ENCODE assay signal across 8 cellular contexts in genomic region chr19:7652061-7652641, GRCh38. TPM values are rescaled to one million over a fixed set of nuclear protein-coding genes. Genes with fewer than 3 reads are reported as not detected.
DNase-seq lines count a peak whose midpoint lies in the region; ATAC-seq, FAIRE-seq and TF ChIP-seq lines count a peak whose summit lies in the region.

No MANE protein-coding gene starts in this region.

- H3K36me3 ChIP-seq in OCI-LY3 (replicated peaks; ENCODE audit: low read depth, low read length) (peaks cover 2% of the 10 kb centered on the region), endothelial cell of umbilical vein (ENCODE audit: control insufficient read depth in 2 of 2, extremely low read depth in 1 of 2, insufficient read depth in 2 of 2, low read length in 2 of 2) (no peaks in the 10 kb centered on the region), mucosa of descending colon (ENCODE audit: low read depth) (no peaks in the 10 kb centered on the region)

- H3K9ac ChIP-seq in OCI-LY3 (ENCODE audit: low read length) (peak overlapping the region; percentile 33), endothelial cell of umbilical vein (replicated peaks; ENCODE audit: extremely low read depth, insufficient read depth, low read length) (no peak overlapping the region)

- intact Hi-C loops in endothelial cell of umbilical vein (cut with micrococcal nuclease) (loop anchor here (1.0 kb wide), 2 partner anchors 28 to 147 kb away; partner anchors contain the start of gene TRAPPC5), mucosa of descending colon (cut with DNase I, micrococcal nuclease) (no loop called here)

- H3K27me3 ChIP-seq in OCI-LY3 (ENCODE audit: low read depth, low read length) (0 out of 2 replicates have a peak, but pooled peaks cover 3% of the 10 kb centered on the region), endothelial cell of umbilical vein (ENCODE audit: control insufficient read depth in 2 of 2, insufficient read depth in 2 of 2, low read length in 2 of 2) (peaks cover 0 to 2% of the 10 kb centered on the region in 2 experiments)

- no peaks in the 10 kb centered on the region for H3K79me2 ChIP-seq in OCI-LY3 (ENCODE audit: low read length)
- H3K79me2 ChIP-seq in endothelial cell of umbilical vein (ENCODE audit: control insufficient read depth, insufficient read depth, low read length), result no peaks in the 10 kb centered on the region

- BruUV-seq in endothelial cell of umbilical vein (replicated peaks; lab: Mats Ljungman, UMichigan), result no TSS peak

- H3K4me1 ChIP-seq in OCI-LY3 (ENCODE audit: low read length) (peaks cover 2% of the 10 kb centered on the region; the same call in 1 of the 2 replicates), endothelial cell of umbilical vein (ENCODE audit: control insufficient read depth, extremely low read depth, insufficient read depth, low read length) (peaks cover 14% of the 10 kb centered on the region), mucosa of descending colon (ENCODE audit: low read depth) (peaks cover 4% of the 10 kb centered on the region)

- peak; percentile 98 for TF ChIP-seq CTCF in OCI-LY3 (IDR thresholded peaks at IDR 0.05; ENCODE audit: low read depth, low read length)
- peak; percentile 90 to 99 for TF ChIP-seq CTCF in endothelial cell of umbilical vein (IDR thresholded peaks at IDR 0.05; ENCODE audit: extremely low read depth in 1 of 2, insufficient read depth in 1 of 2, low read depth in 1 of 2, low read length in 2 of 2)
- TF ChIP-seq CTCF in mucosa of descending colon (IDR thresholded peaks at IDR 0.05), result peak; percentile 99

- DNase-seq in Caki2 (ENCODE audit: low read depth) (peak; percentile 68), HuH-7 (ENCODE audit: low spot score) (peak; percentile 91), activated T-cell treated with anti-CD3 and anti-CD28 coated beads for 1 hour (ENCODE audit: low read depth) (peak; percentile 90), endothelial cell of umbilical vein (ENCODE audit: low read depth, low spot score) (peak; percentile 79), mucosa of descending colon (peak; percentile 87 to 92 (median 87))
- DNase-seq in stimulated activated CD8-positive, alpha-beta memory T cell treated with anti-CD3 and anti-CD28 coated beads, Interleukin-4, amount 100 ng/mL, for 1 hour (ENCODE audit: low read depth in 2 of 2, low spot score in 1 of 2), result peak; percentile 75 to 76

- H3K4me2 ChIP-seq in OCI-LY3 (ENCODE audit: low read length) (peak overlapping the region; percentile 71), endothelial cell of umbilical vein (ENCODE audit: insufficient read depth, low read length) (peak overlapping the region; percentile 90)

- no peaks in the 10 kb centered on the region for H4K20me1 ChIP-seq in OCI-LY3 (ENCODE audit: insufficient read depth, low read length)
- H4K20me1 ChIP-seq in endothelial cell of umbilical vein (replicated peaks; ENCODE audit: control insufficient read depth, extremely low read depth, insufficient read depth, low read length), result no peaks in the 10 kb centered on the region

- dilution Hi-C loops in endothelial cell of umbilical vein (cut with MboI; ENCODE audit: extremely low pct_ligation_motif_present, low sequenced_read_pairs), result no loop called here

- TF ChIP-seq POLR2A in endothelial cell of umbilical vein (IDR thresholded peaks at IDR 0.05; ENCODE audit: low read depth, low read length), result no peak

- H3K4me3 ChIP-seq in OCI-LY3 (ENCODE audit: low read length) (peak overlapping the region; percentile 70), endothelial cell of umbilical vein (replicated peaks in 1 of 3; ENCODE audit: insufficient read depth in 1 of 3, low read depth in 1 of 3, low read length in 3 of 3) (peak overlapping the region in 1 of 3 experiments; percentile 62), mucosa of descending colon (no peak overlapping the region)

- H3K9me1 ChIP-seq in endothelial cell of umbilical vein (replicated peaks; ENCODE audit: control insufficient read depth, extremely low read depth, insufficient read depth, low read length), result no peaks in the 10 kb centered on the region

- POLR2A ChIA-PET in endothelial cell of umbilical vein (lab: Charles Lee), result no interaction called here

- H3K9me3 ChIP-seq in OCI-LY3 (ENCODE audit: insufficient read depth, low read length), result no peaks in the 10 kb centered on the region
- no peaks in the 10 kb centered on the region for H3K9me3 ChIP-seq in endothelial cell of umbilical vein (replicated peaks; ENCODE audit: control insufficient read depth, insufficient read depth, low read length)
- no peaks in the 10 kb centered on the region for H3K9me3 ChIP-seq in mucosa of descending colon

- peak; percentile 85 for FAIRE-seq in endothelial cell of umbilical vein (lab: Jason Lieb, UNC)

- H2AFZ ChIP-seq in OCI-LY3 (ENCODE audit: low read depth, low read length) (peak overlapping the region; percentile 81), endothelial cell of umbilical vein (ENCODE audit: low read depth, low read length) (peak overlapping the region; percentile 99)

- H3K27ac ChIP-seq in OCI-LY3 (ENCODE audit: low read length) (no peak overlapping the region), endothelial cell of umbilical vein (ENCODE audit: insufficient read depth, low read depth, low read length) (no peak overlapping the region)

- peak; percentile 93 for ATAC-seq in mucosa of descending colon
- ATAC-seq in HG03280 (IDR thresholded peaks at IDR 0.05; ENCODE audit: unreplicated experiment), result no peak

- CTCF ChIA-PET in endothelial cell of umbilical vein (lab: Charles Lee), result interaction anchor here (0.7 to 5.1 kb wide), 10 partner anchors 9 to 298 kb away, joined by 3 to 49 read pairs (median 7); partner anchors contain the start of gene TRAPPC5

- in situ Hi-C loops in Caki2 (cut with HindIII; ENCODE audit: low pct_unique_long_range_greater_than_20kb, low sequenced_read_pairs), result no loop called here

RNA-seq across cellular contexts. Expression of gene STXBP2, which starts 15.2 kb away (rescaled TPM):
- total RNA-seq in Caki2 (2014; rRNA removed; shearing (Covaris generic); ENCODE audit: low replicate concordance), result 7.1 and 14.5 TPM in 2 replicates
- 70.0 and 87.6 TPM in 2 replicates for total RNA-seq in endothelial cell of umbilical vein
- polyA plus RNA-seq in endothelial cell of umbilical vein, result 104 and 105 TPM in 2 replicates
- 56.8 and 60.2 TPM in 2 replicates for polyA plus RNA-seq in endothelial cell of umbilical vein (2011; cell fraction: cytosol; rRNA removed)
- 331 and 336 TPM in 2 replicates for polyA plus RNA-seq in endothelial cell of umbilical vein (2011; cell fraction: nucleus; rRNA removed)
- 43.6 and 44.8 TPM in 2 replicates for polyA plus RNA-seq in endothelial cell of umbilical vein (2012)
- 229 and 460 TPM in 2 replicates for polyA minus RNA-seq in endothelial cell of umbilical vein
- polyA minus RNA-seq in endothelial cell of umbilical vein (2011; cell fraction: cytosol; rRNA and poly(A)+ RNA removed), result 51.1 TPM
- polyA minus RNA-seq in endothelial cell of umbilical vein (2011; cell fraction: nucleus; rRNA and poly(A)+ RNA removed), result 126 and 138 TPM in 2 replicates
- total RNA-seq in mucosa of descending colon, result 100 to 1,000 TPM; 114 to 209 (median 183) TPM

RNA-seq across cellular contexts. Expression of gene RETN, which starts 16.7 kb away (rescaled TPM):
- total RNA-seq in Caki2 (2014; rRNA removed; shearing (Covaris generic); ENCODE audit: low replicate concordance), result not detected in 2 replicates
- total RNA-seq in endothelial cell of umbilical vein (not detected in 2 replicates), mucosa of descending colon (not detected)
- not detected in 2 replicates for polyA plus RNA-seq in endothelial cell of umbilical vein
- polyA plus RNA-seq in endothelial cell of umbilical vein (2011; cell fraction: cytosol; rRNA removed), result not detected in 2 replicates
- polyA plus RNA-seq in endothelial cell of umbilical vein (2011; cell fraction: nucleus; rRNA removed), result not detected in 2 replicates
- polyA plus RNA-seq in endothelial cell of umbilical vein (2012), result not detected in 2 replicates
- polyA minus RNA-seq in endothelial cell of umbilical vein, result not detected in 2 replicates
- polyA minus RNA-seq in endothelial cell of umbilical vein (2011; cell fraction: cytosol; rRNA and poly(A)+ RNA removed), result not detected
- polyA minus RNA-seq in endothelial cell of umbilical vein (2011; cell fraction: nucleus; rRNA and poly(A)+ RNA removed), result not detected in 2 replicates

RNA-seq across cellular contexts. Expression of gene PCP2, which starts 18.6 kb away (rescaled TPM):
- not detected in 2 replicates for total RNA-seq in Caki2 (2014; rRNA removed; shearing (Covaris generic); ENCODE audit: low replicate concordance)
- total RNA-seq in endothelial cell of umbilical vein (not detected in 2 replicates), mucosa of descending colon (1 to 10 TPM in 1 of 3 donors, not detected in 2; 1.1 TPM)
- not detected in 2 replicates for polyA plus RNA-seq in endothelial cell of umbilical vein
- polyA plus RNA-seq in endothelial cell of umbilical vein (2011; cell fraction: cytosol; rRNA removed), result not detected in 2 replicates
- 0.24 and 0.56 TPM in 2 replicates for polyA plus RNA-seq in endothelial cell of umbilical vein (2011; cell fraction: nucleus; rRNA removed)
- not detected in 2 replicates for polyA plus RNA-seq in endothelial cell of umbilical vein (2012)
- polyA minus RNA-seq in endothelial cell of umbilical vein, result not detected in 2 replicates
- not detected for polyA minus RNA-seq in endothelial cell of umbilical vein (2011; cell fraction: cytosol; rRNA and poly(A)+ RNA removed)
- polyA minus RNA-seq in endothelial cell of umbilical vein (2011; cell fraction: nucleus; rRNA and poly(A)+ RNA removed), result not detected in 2 replicates

RNA-seq across cellular contexts. Expression of gene PET100, which starts 22.6 kb away (rescaled TPM):
- 42.7 and 45.1 TPM in 2 replicates for total RNA-seq in Caki2 (2014; rRNA removed; shearing (Covaris generic); ENCODE audit: low replicate concordance)
- 162 and 172 TPM in 2 replicates for total RNA-seq in endothelial cell of umbilical vein
- polyA plus RNA-seq in endothelial cell of umbilical vein, result 55.0 and 59.0 TPM in 2 replicates
- 48.7 and 75.3 TPM in 2 replicates for polyA plus RNA-seq in endothelial cell of umbilical vein (2011; cell fraction: cytosol; rRNA removed)
- polyA plus RNA-seq in endothelial cell of umbilical vein (2011; cell fraction: nucleus; rRNA removed), result 28.1 and 30.8 TPM in 2 replicates
- 95.4 and 103 TPM in 2 replicates for polyA plus RNA-seq in endothelial cell of umbilical vein (2012)
- 9.3 and 11.5 TPM in 2 replicates for polyA minus RNA-seq in endothelial cell of umbilical vein
- polyA minus RNA-seq in endothelial cell of umbilical vein (2011; cell fraction: cytosol; rRNA and poly(A)+ RNA removed), result 10.5 TPM
- polyA minus RNA-seq in endothelial cell of umbilical vein (2011; cell fraction: nucleus; rRNA and poly(A)+ RNA removed), result 13.5 and 16.2 TPM in 2 replicates
- total RNA-seq in mucosa of descending colon, result 100 to 1,000 TPM in 2 of 3 donors, 10 to 100 TPM in 1; 91.1 to 153 (median 110) TPM

RNA-seq across cellular contexts. Expression of gene XAB2, which starts 22.8 kb away (rescaled TPM):
- 29.7 and 79.6 TPM in 2 replicates for total RNA-seq in Caki2 (2014; rRNA removed; shearing (Covaris generic); ENCODE audit: low replicate concordance)
- total RNA-seq in endothelial cell of umbilical vein (37.0 and 37.3 TPM in 2 replicates), mucosa of descending colon (10 to 100 TPM; 28.7 to 39.2 (median 30.7) TPM)
- polyA plus RNA-seq in endothelial cell of umbilical vein, result 47.6 and 51.6 TPM in 2 replicates
- polyA plus RNA-seq in endothelial cell of umbilical vein (2011; cell fraction: cytosol; rRNA removed), result 28.9 and 35.7 TPM in 2 replicates
- 82.1 and 87.5 TPM in 2 replicates for polyA plus RNA-seq in endothelial cell of umbilical vein (2011; cell fraction: nucleus; rRNA removed)
- 29.9 and 38.5 TPM in 2 replicates for polyA plus RNA-seq in endothelial cell of umbilical vein (2012)
- 38.4 and 53.6 TPM in 2 replicates for polyA minus RNA-seq in endothelial cell of umbilical vein
- 53.2 TPM for polyA minus RNA-seq in endothelial cell of umbilical vein (2011; cell fraction: cytosol; rRNA and poly(A)+ RNA removed)
- 22.1 and 36.1 TPM in 2 replicates for polyA minus RNA-seq in endothelial cell of umbilical vein (2011; cell fraction: nucleus; rRNA and poly(A)+ RNA removed)
